In genomic region chrX:134782796-134783195, GRCh38 we compare ENCODE assay signal across 9 cellular contexts. TPM values are rescaled to one million over a fixed set of nuclear protein-coding genes. Genes with fewer than 3 reads are reported as not detected.
DNase-seq lines count a peak whose midpoint lies in the region; ATAC-seq and TF ChIP-seq lines count a peak whose summit lies in the region.
"Had no signal": no experiment of that assay in that cellular context is flagged by ENCODE, and none has a peak within 500 bp of the region (broad histone marks: within the 10 kb centered on the region; RNA-seq: fewer than 3 reads in every experiment).

No MANE protein-coding gene starts in this region.

- H3K4me1 Mint-ChIP-seq in activated CD4-positive, alpha-beta memory T cell treated with anti-CD3 and anti-CD28 coated beads, Interleukin-2, amount 10 ng/mL, durations not matched to agents 7 days and 5 days, result peaks cover 1% of the 10 kb centered on the region

- no peaks in the 10 kb centered on the region for H3K9me3 Mint-ChIP-seq in activated CD4-positive, alpha-beta memory T cell treated with anti-CD3 and anti-CD28 coated beads, Interleukin-2, amount 10 ng/mL, durations not matched to agents 7 days and 5 days

- H3K4me1 ChIP-seq in esophagus squamous epithelium (no peaks in the 10 kb centered on the region), gastrocnemius medialis (no peaks in the 10 kb centered on the region)
- H3K4me1 ChIP-seq: BLaER1 had no signal

- H3K9me3 ChIP-seq in esophagus squamous epithelium, result no peaks in the 10 kb centered on the region
- no peaks in the 10 kb centered on the region for H3K9me3 ChIP-seq in gastrocnemius medialis
- H3K9me3 ChIP-seq: BLaER1 had no signal

- H3K27ac Mint-ChIP-seq in activated CD4-positive, alpha-beta memory T cell treated with anti-CD3 and anti-CD28 coated beads, Interleukin-2, amount 10 ng/mL, durations not matched to agents 7 days and 5 days, result no peak overlapping the region

- intact Hi-C loops in esophagus squamous epithelium (cut with DNase I), result no loop called here
- intact Hi-C loops in gastrocnemius medialis (cut with DNase I; ENCODE audit: low total_unique reads), result no loop called here

- CTCF ChIA-PET in activated CD4-positive, alpha-beta memory T cell treated with anti-CD3 and anti-CD28 coated beads, Interleukin-2, amount 10 ng/mL, durations not matched to agents 7 days and 5 days (lab: Charles Lee), result interaction anchor here (1.0 to 1.1 kb wide), 4 partner anchors 9 to 318 kb away, joined by 3 to 6 read pairs (median 4); no protein-coding TSS in a partner anchor

- peaks cover 17% of the 10 kb centered on the region for H3K36me3 Mint-ChIP-seq in activated CD4-positive, alpha-beta memory T cell treated with anti-CD3 and anti-CD28 coated beads, Interleukin-2, amount 10 ng/mL, durations not matched to agents 7 days and 5 days (ENCODE audit: low read depth)

- WGBS in esophagus squamous epithelium, 2 donors, result 45 to 60% methylated on average over 3 of the region's 3 CpGs

- ATAC-seq in gastrocnemius medialis, result no peak

- H3K27me3 ChIP-seq in esophagus squamous epithelium, result no peaks in the 10 kb centered on the region
- H3K27me3 ChIP-seq in gastrocnemius medialis, result no peaks in the 10 kb centered on the region

- in situ Hi-C loops in gastrocnemius medialis (cut with MboI; ENCODE audit: low sequenced_read_pairs in 4 of 4), result no loop called here

- H3K4me3 ChIP-seq in esophagus squamous epithelium (no peak overlapping the region), gastrocnemius medialis (no peak overlapping the region)
- H3K4me3 ChIP-seq: BLaER1 had no signal

- peak; percentile 1 for DNase-seq in DMS79 treated with DMSO at 0.1 percent for 48 hours (lab: John Stamatoyannopoulos, UW)
- DNase-seq in DMS79 (lab: John Stamatoyannopoulos, UW), result no peak
- DNase-seq in NCI-H69 (lab: John Stamatoyannopoulos, UW), result peak; percentile 37
- DNase-seq in esophagus squamous epithelium (lab: John Stamatoyannopoulos, UW), result no peak
- no peak for DNase-seq in gastrocnemius medialis
- DNase-seq in activated CD4-positive, alpha-beta memory T cell treated with anti-CD3 and anti-CD28 coated beads, Interleukin-2, amount 10 ng/mL, durations not matched to agents 7 days and 5 days, result no peak
- DNase-seq in stimulated activated CD8-positive, alpha-beta memory T cell treated with anti-CD3 and anti-CD28 coated beads, Interleukin-4, amount 100 ng/mL, for 48 hours, result no peak
- DNase-seq in NCI-H446 treated with DMSO at 0.1 percent for 48 hours (lab: John Stamatoyannopoulos, UW), result no peak

- H3K36me3 ChIP-seq in esophagus squamous epithelium (peaks cover 0 to 72% (median 0%) of the 10 kb centered on the region in 3 donors), gastrocnemius medialis (no peaks in the 10 kb centered on the region)

- H3K4me3 Mint-ChIP-seq in activated CD4-positive, alpha-beta memory T cell treated with anti-CD3 and anti-CD28 coated beads, Interleukin-2, amount 10 ng/mL, durations not matched to agents 7 days and 5 days, result no peak overlapping the region

- TF ChIP-seq POLR2A in esophagus squamous epithelium (IDR thresholded peaks at IDR 0.05) (no peak), gastrocnemius medialis (IDR thresholded peaks at IDR 0.05) (no peak)

- POLR2A ChIA-PET in activated CD4-positive, alpha-beta memory T cell treated with anti-CD3 and anti-CD28 coated beads, Interleukin-2, amount 10 ng/mL, durations not matched to agents 7 days and 5 days (lab: Charles Lee), result no interaction called here

- no peaks in the 10 kb centered on the region for H3K27me3 Mint-ChIP-seq in activated CD4-positive, alpha-beta memory T cell treated with anti-CD3 and anti-CD28 coated beads, Interleukin-2, amount 10 ng/mL, durations not matched to agents 7 days and 5 days

- TF ChIP-seq CTCF in esophagus squamous epithelium (IDR thresholded peaks at IDR 0.05) (peak; percentile 22 to 54 (median 41)), gastrocnemius medialis (IDR thresholded peaks at IDR 0.05 in 4 of 5, conservative IDR thresholded peaks at IDR 0.05 in 1 of 5) (peak in 3 of 5 experiments; percentile 16 to 47 (median 27))

- H3K27ac ChIP-seq in esophagus squamous epithelium, result no peak overlapping the region
- no peak overlapping the region for H3K27ac ChIP-seq in gastrocnemius medialis
- H3K27ac ChIP-seq: BLaER1 had no signal

RNA-seq across cellular contexts. Expression of gene PABIR2, which starts 14.2 kb away (rescaled TPM):
- total RNA-seq in esophagus squamous epithelium (10 to 100 TPM in 3 of 4 donors, 1 to 10 TPM in 1; 9.1 to 14.9 (median 11.8) TPM), gastrocnemius medialis (1 to 10 TPM; 2.2 to 3.6 (median 2.3) TPM)
- 10 to 100 TPM; 55.3 to 57.3 TPM for total RNA-seq in activated CD4-positive, alpha-beta memory T cell treated with anti-CD3 and anti-CD28 coated beads, Interleukin-2, amount 10 ng/mL, durations not matched to agents 7 days and 5 days

Comparison
In these comparisons a context has a peak if more than half of its experiments do, and no peak if none do; other contexts are left out.
1. DNase-seq: peak in DMS79 treated with DMSO at 0.1 percent for 48 hours (single experiment) and NCI-H69 (single experiment); none in DMS79 (single experiment), esophagus squamous epithelium (single experiment), gastrocnemius medialis (0 of 2), activated CD4-positive, alpha-beta memory T cell treated with anti-CD3 and anti-CD28 coated beads, Interleukin-2, amount 10 ng/mL, durations not matched to agents 7 days and 5 days (single experiment), stimulated activated CD8-positive, alpha-beta memory T cell treated with anti-CD3 and anti-CD28 coated beads, Interleukin-4, amount 100 ng/mL, for 48 hours (single experiment) and NCI-H446 treated with DMSO at 0.1 percent for 48 hours (single experiment).